ENCODE assay signal across 26 cellular contexts in genomic region chr13:113383089-113383488, GRCh38. TPM values are rescaled to one million over a fixed set of nuclear protein-coding genes. Genes with fewer than 3 reads are reported as not detected.
"Had no signal": no experiment of that assay in that cellular context is flagged by ENCODE, and none has a peak within 500 bp of the region (broad histone marks: within the 10 kb centered on the region; RNA-seq: fewer than 3 reads in every experiment).

No MANE protein-coding gene starts in this region.

- H3K27me3 ChIP-seq: neural progenitor cell, right lobe of liver, testis, thyroid gland, transverse colon, upper lobe of left lung, vagina had no signal

- H3K36me3 ChIP-seq: left ventricle myocardium inferior, neural progenitor cell, neutrophil, right lobe of liver, stomach, thyroid gland, transverse colon, upper lobe of left lung, vagina had no signal

- DNase-seq: islet precursor cell; left ventricle myocardium inferior; mesendoderm; naive B cell; natural killer cell; nephron progenitor cell; occipital lobe; psoas muscle; stimulated activated CD4-positive, alpha-beta T cell treated with anti-CD3 and anti-CD28 coated beads, Interleukin-12 subunit alpha, Interleukin-12 subunit beta, amount 100 ng/mL, for 4 hours; stimulated activated CD4-positive, alpha-beta T cell treated with anti-CD3 and anti-CD28 coated beads, Interleukin-15, amount 100 ng/mL, for 24 hours; stimulated activated CD4-positive, alpha-beta T cell treated with anti-CD3 and anti-CD28 coated beads, Interleukin-2, amount 100 ng/mL, for 24 hours; stimulated activated CD4-positive, alpha-beta T cell treated with anti-CD3 and anti-CD28 coated beads, Interleukin-4, amount 100 ng/mL, for 1 hour; stimulated activated naive B cell treated with anti-CD40 and anti-IgM and Interleukin-4, amounts not matched to agents 10 μg/mL and 1 μg/mL and 100 μg/mL, for 72 hours; stimulated activated naive CD8-positive, alpha-beta T cell treated with anti-CD3 and anti-CD28 coated beads, Interleukin-15, Interleukin-2, amounts not matched to agents 100 U/mL and 50 U/mL, for 24 hours; stomach; testis; thyroid gland; transverse colon; upper lobe of left lung had no signal

- ATAC-seq: natural killer cell; psoas muscle; right lobe of liver; stimulated activated naive B cell treated with anti-CD40 and anti-IgM and Interleukin-4, amounts not matched to agents 10 μg/mL and 1 μg/mL and 100 μg/mL, for 72 hours; stimulated activated naive CD8-positive, alpha-beta T cell treated with anti-CD3 and anti-CD28 coated beads, Interleukin-15, Interleukin-2, amounts not matched to agents 100 U/mL and 50 U/mL, for 24 hours had no signal

- H3K4me3 ChIP-seq: left ventricle myocardium inferior, lung, neural progenitor cell, psoas muscle, right lobe of liver, skin epidermis, stomach, testis, thyroid gland, transverse colon, upper lobe of left lung, vagina had no signal

- H3K27ac ChIP-seq: left ventricle myocardium inferior, neural progenitor cell, neutrophil, parathyroid adenoma, psoas muscle, right lobe of liver, skin epidermis, stomach, testis, thyroid gland, transverse colon, upper lobe of left lung, vagina had no signal

- H3K4me1 ChIP-seq: neural progenitor cell, parathyroid adenoma, psoas muscle, testis, thyroid gland, vagina had no signal

- H3K9me3 ChIP-seq: psoas muscle, right lobe of liver, testis, thyroid gland, transverse colon, upper lobe of left lung, vagina had no signal

RNA-seq across cellular contexts. Expression of gene GRTP1, which starts 19.2 kb away (rescaled TPM):
- total RNA-seq: natural killer cell had no signal
